28 cellular contexts compared by ENCODE assay signal in genomic region chr2:172373761-172374160, GRCh38. TPM values are rescaled to one million over a fixed set of nuclear protein-coding genes. Genes with fewer than 3 reads are reported as not detected.
DNase-seq lines count a peak whose midpoint lies in the region; ATAC-seq, FAIRE-seq and TF ChIP-seq lines count a peak whose summit lies in the region.
"Had no signal": no experiment of that assay in that cellular context is flagged by ENCODE, and none has a peak within 500 bp of the region (broad histone marks: within the 10 kb centered on the region; RNA-seq: fewer than 3 reads in every experiment).

No MANE protein-coding gene starts in this region.

- DNase-seq in GM04504 (ENCODE audit: low read depth): peak; percentile 61
- peak; percentile 38 for DNase-seq in MV-4-11 (lab: John Stamatoyannopoulos, UW)
- DNase-seq in epithelial cell of prostate (ENCODE audit: low read depth, low spot score): peak; percentile 56
- DNase-seq in osteoblast (ENCODE audit: insufficient read length, low spot score, missing footprints): peak; percentile 81
- no peak for DNase-seq in esophagus muscularis mucosa (ENCODE audit: extremely low spot score)
- DNase-seq in D721Med (ENCODE audit: insufficient read length, low spot score): no peak
- DNase-seq in PC-9: no peak
- DNase-seq: activated naive CD4-positive, alpha-beta T cell treated with Interleukin-2 at 50 U/mL for 16 hours; activated T-cell treated with anti-CD3 and anti-CD28 coated beads, Interleukin-2, amount 50 U/mL, for 4 hours; AML-193; amniotic stem cell; DND-41; gastrocnemius medialis; hippocampal formation; Kasumi-1; NCI-H1092; NCI-H2029; NCI-H345; NCI-H774; nucleus accumbens; SHP77 treated with DMSO at 0.1 percent for 48 hours; stimulated activated CD4-positive, alpha-beta T cell treated with anti-CD3 and anti-CD28 coated beads, Interleukin-12 subunit alpha, Interleukin-12 subunit beta, amount 100 ng/mL, for 4 hours; T-helper 1 cell had no signal

- intact Hi-C loops in esophagus muscularis mucosa (cut with DNase I): no loop called here
- intact Hi-C loops in PC-9 (cut with micrococcal nuclease; ENCODE audit: unreplicated experiment): loop anchor here (2.0 kb wide), 1 partner anchor 1313 kb away; no protein-coding TSS in a partner anchor

- H2AFZ ChIP-seq in osteoblast (ENCODE audit: low read length) (no peak overlapping the region), PC-9 (no peak overlapping the region)

- no TSS peak for BruUV-seq in PC-9 (replicated peaks; lab: Mats Ljungman, UMichigan)

- TF ChIP-seq EP300 in esophagus muscularis mucosa (IDR thresholded peaks at IDR 0.05): no peak

- H3K79me2 ChIP-seq in osteoblast (ENCODE audit: insufficient read depth, low read length) (no peaks in the 10 kb centered on the region), PC-9 (ENCODE audit: low read depth) (no peaks in the 10 kb centered on the region)

- peaks cover 3% of the 10 kb centered on the region for H3K9me3 ChIP-seq in osteoblast (ENCODE audit: low read depth, low read length)
- peaks cover 0 to 14% (median 7%) of the 10 kb centered on the region in 4 donors for H3K9me3 ChIP-seq in esophagus muscularis mucosa
- H3K9me3 ChIP-seq in PC-9 (ENCODE audit: insufficient read depth, low read depth): peaks cover 18% of the 10 kb centered on the region
- H3K9me3 ChIP-seq: gastrocnemius medialis had no signal

- no peak overlapping the region for H3K4me3 ChIP-seq in osteoblast (ENCODE audit: insufficient read depth, low read length)
- H3K4me3 ChIP-seq in esophagus muscularis mucosa: no peak overlapping the region
- H3K4me3 ChIP-seq in PC-9: no peak overlapping the region
- H3K4me3 ChIP-seq: gastrocnemius medialis, tibial nerve had no signal

- H4K20me1 ChIP-seq in osteoblast (ENCODE audit: insufficient read depth, low read length) (no peaks in the 10 kb centered on the region), PC-9 (ENCODE audit: insufficient read depth) (no peaks in the 10 kb centered on the region)

- peak overlapping the region; percentile 41 for H3K27ac ChIP-seq in epithelial cell of prostate
- no peak overlapping the region for H3K27ac ChIP-seq in osteoblast (ENCODE audit: low read depth, low read length)
- no peak overlapping the region for H3K27ac ChIP-seq in esophagus muscularis mucosa (replicated peaks in 1 of 4)
- H3K27ac ChIP-seq in PC-9: no peak overlapping the region
- H3K27ac ChIP-seq: gastrocnemius medialis, tibial nerve had no signal

- no peaks in the 10 kb centered on the region for H3K27me3 ChIP-seq in osteoblast (ENCODE audit: insufficient read depth, low read length)
- H3K27me3 ChIP-seq in esophagus muscularis mucosa: no peaks in the 10 kb centered on the region
- no peaks in the 10 kb centered on the region for H3K27me3 ChIP-seq in PC-9 (ENCODE audit: insufficient read depth, low read depth)
- H3K27me3 ChIP-seq: gastrocnemius medialis, tibial nerve had no signal

- WGBS in esophagus muscularis mucosa: 78% methylated on average over 3 of the region's 3 CpGs

- POLR2A ChIA-PET in PC-9 (lab: Charles Lee; ENCODE audit: unreplicated experiment): no interaction called here

- H3F3A ChIP-seq in PC-9 (ENCODE audit: insufficient read depth, low read depth): no peaks in the 10 kb centered on the region; the same call in 1 of the 2 replicates

- peaks cover 4% of the 10 kb centered on the region for H3K4me1 ChIP-seq in osteoblast (ENCODE audit: insufficient read depth, low read length)
- peaks cover 0 to 21% (median 3%) of the 10 kb centered on the region in 4 donors for H3K4me1 ChIP-seq in esophagus muscularis mucosa
- H3K4me1 ChIP-seq in PC-9 (replicated peaks; ENCODE audit: insufficient read depth): no peaks in the 10 kb centered on the region

- H3K36me3 ChIP-seq in osteoblast (ENCODE audit: insufficient read depth, low read length) (no peaks in the 10 kb centered on the region), esophagus muscularis mucosa (no peaks in the 10 kb centered on the region), PC-9 (ENCODE audit: low read depth) (no peaks in the 10 kb centered on the region)
- H3K36me3 ChIP-seq: gastrocnemius medialis, tibial nerve had no signal

- TF ChIP-seq CTCF in osteoblast (IDR thresholded peaks at IDR 0.05; ENCODE audit: extremely low read depth, low read depth, low read length) (no peak), esophagus muscularis mucosa (IDR thresholded peaks at IDR 0.05) (no peak), D721Med (IDR thresholded peaks at IDR 0.05; ENCODE audit: insufficient read depth, missing control alignments) (no peak), PC-9 (conservative IDR thresholded peaks at IDR 0.05) (no peak)

- ATAC-seq in HG02885 (IDR thresholded peaks at IDR 0.05; ENCODE audit: poor library complexity, unreplicated experiment): no peak
- ATAC-seq: activated T-cell treated with anti-CD3 and anti-CD28 coated beads, Interleukin-2, amount 50 U/mL, for 4 hours; gastrocnemius medialis had no signal

- no peak for FAIRE-seq in D721Med (lab: Jason Lieb, UNC)
- FAIRE-seq: endothelial cell of umbilical vein, H54, islet of Langerhans had no signal

- H3K4me2 ChIP-seq in osteoblast (ENCODE audit: insufficient read depth, low read length): peak overlapping the region; percentile 41
- H3K4me2 ChIP-seq in PC-9: no peak overlapping the region

- CTCF ChIA-PET in PC-9 (lab: Charles Lee): no interaction called here

- H3K9me2 ChIP-seq in PC-9 (ENCODE audit: insufficient read depth): no peaks in the 10 kb centered on the region

- TF ChIP-seq POLR2A in esophagus muscularis mucosa (IDR thresholded peaks at IDR 0.05; ENCODE audit: low read depth): no peak

RNA-seq across cellular contexts. Expression of gene ITGA6, which starts 53.6 kb away (rescaled TPM):
- total RNA-seq in osteoblast (6.5 and 9.0 TPM in 2 replicates), esophagus muscularis mucosa (10 to 100 TPM; 29.9 to 46.5 (median 36.6) TPM), PC-9 (2021) (180 and 213 TPM in 2 replicates)

Comparison
In these comparisons a context has a peak if more than half of its experiments do, and no peak if none do; other contexts are left out.
1. DNase-seq: peak in GM04504 (single experiment), MV-4-11 (single experiment), epithelial cell of prostate (single experiment) and osteoblast (single experiment); none in esophagus muscularis mucosa (single experiment), D721Med (single experiment) and PC-9 (0 of 2).